In the genomic region with DNA sequence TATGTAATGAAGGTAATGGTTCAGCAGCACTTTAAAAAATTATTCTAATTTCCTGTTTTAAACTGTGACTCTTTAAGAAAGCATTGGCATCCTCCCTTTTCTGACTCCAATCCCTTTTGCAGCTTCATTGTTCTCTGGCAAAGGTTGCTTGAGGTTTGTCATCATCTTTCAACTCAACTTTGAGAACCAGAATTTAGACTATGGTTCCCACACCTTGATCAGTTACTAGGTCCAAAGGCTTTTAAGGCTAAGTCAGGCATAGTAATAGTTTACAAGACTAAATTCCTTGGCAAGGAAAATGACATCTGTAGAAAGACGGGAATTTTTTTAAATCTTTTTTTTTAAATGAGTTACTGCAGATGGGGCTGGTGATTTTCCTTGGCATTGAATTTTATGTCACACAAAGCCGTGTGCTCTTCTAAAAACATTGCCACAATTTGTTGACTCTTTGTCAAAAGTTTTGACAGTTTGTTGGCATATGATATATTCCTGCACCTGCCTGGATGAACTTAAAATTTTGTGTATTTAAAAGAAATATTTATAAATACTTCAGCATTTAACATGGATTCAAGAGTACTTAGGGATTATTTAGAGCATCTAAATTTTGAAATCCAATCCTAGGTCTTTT, we compare ENCODE assay signal across 21 cellular contexts.
DNase-seq lines count a peak whose midpoint lies in the region; ATAC-seq and TF ChIP-seq lines count a peak whose summit lies in the region.
"Had no signal": no experiment of that assay in that cellular context is flagged by ENCODE, and none has a peak within 500 bp of the region (broad histone marks: within the 10 kb centered on the region; RNA-seq: fewer than 3 reads in every experiment).

No MANE protein-coding gene starts in this region.

- H3K36me3 ChIP-seq in GM23248 (ENCODE audit: low read depth), result no peaks in the 10 kb centered on the region; the same call in 1 of the 2 replicates
- no peaks in the 10 kb centered on the region for H3K36me3 ChIP-seq in PC-3 (ENCODE audit: low read depth, low read length)
- no peaks in the 10 kb centered on the region for H3K36me3 ChIP-seq in gastroesophageal sphincter
- no peaks in the 10 kb centered on the region for H3K36me3 ChIP-seq in transverse colon
- H3K36me3 ChIP-seq in psoas muscle (ENCODE audit: insufficient read depth in 1 of 2, low read depth in 1 of 2), result no peaks in the 10 kb centered on the region
- H3K36me3 ChIP-seq: MG63 had no signal

- no peaks in the 10 kb centered on the region for H3K36me3 Mint-ChIP-seq in activated CD4-positive, alpha-beta memory T cell treated with anti-CD3 and anti-CD28 coated beads for 36 hours

- DNase-seq in GM23248 (peak; percentile 45), PC-3 (no peak), transverse colon (no peak), psoas muscle (no peak)
- no peak for DNase-seq in activated CD4-positive, alpha-beta memory T cell treated with anti-CD3 and anti-CD28 coated beads for 36 hours
- DNase-seq: Calu3, DMS79 treated with DMSO at 0.1 percent for 48 hours, H7, Kasumi-1, MG63, NCI-H1694, NCI-H2029 treated with DMSO at 0.1 percent for 48 hours, NCI-H510A, NCI-H69, SHP77 had no signal

- no TSS peak for BruUV-seq in PC-3 (replicated peaks; lab: Mats Ljungman, UMichigan)

- ATAC-seq in PC-3 (no peak), gastroesophageal sphincter (peak; percentile 38), GM18870 (IDR thresholded peaks at IDR 0.05; ENCODE audit: unreplicated experiment) (no peak), psoas muscle (no peak)
- ATAC-seq: HepG2, K562, Panc1 had no signal

- no peak overlapping the region for H2AFZ ChIP-seq in GM23248
- peak overlapping the region; percentile 3; the same call in 1 of the 2 replicates for H2AFZ ChIP-seq in PC-3 (ENCODE audit: low read length)

- CTCF ChIA-PET in PC-3 (lab: Charles Lee), result no interaction called here
- CTCF ChIA-PET in activated CD4-positive, alpha-beta memory T cell treated with anti-CD3 and anti-CD28 coated beads for 36 hours (lab: Charles Lee), result no interaction called here

- no peaks in the 10 kb centered on the region for H4K20me1 ChIP-seq in GM23248 (ENCODE audit: insufficient read depth)
- H4K20me1 ChIP-seq in PC-3 (ENCODE audit: low read length), result no peaks in the 10 kb centered on the region

- no peak for TF ChIP-seq CTCF in PC-3 (conservative IDR thresholded peaks at IDR 0.05; ENCODE audit: low read depth, low read length)
- no peak for TF ChIP-seq CTCF in gastroesophageal sphincter (IDR thresholded peaks at IDR 0.05)
- no peak for TF ChIP-seq CTCF in transverse colon (IDR thresholded peaks at IDR 0.05)
- no peak for TF ChIP-seq CTCF in psoas muscle (IDR thresholded peaks at IDR 0.05)

- H3K4me3 Mint-ChIP-seq in activated CD4-positive, alpha-beta memory T cell treated with anti-CD3 and anti-CD28 coated beads for 36 hours, result no peak overlapping the region

- H3K4me3 ChIP-seq in GM23248 (no peak overlapping the region), PC-3 (ENCODE audit: low read length) (no peak overlapping the region), gastroesophageal sphincter (no peak overlapping the region), transverse colon (no peak overlapping the region), psoas muscle (no peak overlapping the region)
- H3K4me3 ChIP-seq: K562, MG63 had no signal

- peaks cover 2% of the 10 kb centered on the region for H3K27me3 Mint-ChIP-seq in activated CD4-positive, alpha-beta memory T cell treated with anti-CD3 and anti-CD28 coated beads for 36 hours

- H3K27me3 ChIP-seq in GM23248 (replicated peaks; ENCODE audit: insufficient read depth) (no peaks in the 10 kb centered on the region), PC-3 (ENCODE audit: low read length) (no peaks in the 10 kb centered on the region), gastroesophageal sphincter (no peaks in the 10 kb centered on the region), transverse colon (no peaks in the 10 kb centered on the region), psoas muscle (ENCODE audit: insufficient read depth in 3 of 3, low read length in 2 of 3) (no peaks in the 10 kb centered on the region)
- H3K27me3 ChIP-seq: MG63 had no signal

- POLR2A ChIA-PET in PC-3 (lab: Charles Lee; ENCODE audit: unreplicated experiment), result no interaction called here
- POLR2A ChIA-PET in activated CD4-positive, alpha-beta memory T cell treated with anti-CD3 and anti-CD28 coated beads for 36 hours (lab: Charles Lee), result no interaction called here

- WGBS in GM23248 (ENCODE audit: low coverage in 1 of 2, low lambda C conversion rate in 2 of 2, missing lambda C conversion rate in 2 of 2), 2 experiments, result 40 to 57% methylated on average over 2 of the region's 2 CpGs
- 8 to 21% methylated on average over 2 of the region's 2 CpGs for WGBS in gastroesophageal sphincter (ENCODE audit: low coverage in 1 of 2), 2 donors
- WGBS in transverse colon (ENCODE audit: low coverage in 1 of 2), 2 donors, result 22 to 28% methylated on average over 2 of the region's 2 CpGs
- WGBS in psoas muscle, 3 donors, result 19 to 28% (median 20%) methylated on average over 2 of the region's 2 CpGs

- no peak for TF ChIP-seq EP300 in gastroesophageal sphincter (IDR thresholded peaks at IDR 0.05)
- no peak for TF ChIP-seq EP300 in transverse colon (IDR thresholded peaks at IDR 0.05; ENCODE audit: low read depth)

- H3K79me2 ChIP-seq in GM23248 (ENCODE audit: insufficient read depth) (no peaks in the 10 kb centered on the region), PC-3 (ENCODE audit: low read length) (no peaks in the 10 kb centered on the region)

- H3K4me2 ChIP-seq in GM23248 (ENCODE audit: unreplicated experiment) (no peak overlapping the region), PC-3 (ENCODE audit: low read length) (no peak overlapping the region)

- no peaks in the 10 kb centered on the region for H3K4me1 Mint-ChIP-seq in activated CD4-positive, alpha-beta memory T cell treated with anti-CD3 and anti-CD28 coated beads for 36 hours (ENCODE audit: low read depth)

- H3K27ac ChIP-seq in GM23248 (no peak overlapping the region), PC-3 (ENCODE audit: low read length) (no peak overlapping the region), gastroesophageal sphincter (peak overlapping the region in 2 of 4 donors; percentile 44 to 48), transverse colon (peak overlapping the region; percentile 2 to 86 (median 77)), psoas muscle (no peak overlapping the region)
- H3K27ac ChIP-seq: RWPE1 had no signal

- peaks cover 32% of the 10 kb centered on the region for H3K4me1 ChIP-seq in GM23248 (ENCODE audit: insufficient read depth)
- H3K4me1 ChIP-seq in PC-3 (ENCODE audit: insufficient read depth, low read length), result peaks cover 35% of the 10 kb centered on the region
- peaks cover 0 to 38% (median 3%) of the 10 kb centered on the region in 3 donors for H3K4me1 ChIP-seq in gastroesophageal sphincter
- H3K4me1 ChIP-seq in transverse colon, result peaks cover 0 to 4% (median 0%) of the 10 kb centered on the region in 4 donors
- no peaks in the 10 kb centered on the region for H3K4me1 ChIP-seq in psoas muscle

- intact Hi-C loops in PC-3 (cut with micrococcal nuclease) (no loop called here), transverse colon (cut with DNase I; ENCODE audit: low total_unique reads) (loop anchor here (10.0 kb wide), 1 partner anchor 451 kb away; a partner anchor contains a TSS), psoas muscle (cut with DNase I) (no loop called here)
- intact Hi-C loops in activated CD4-positive, alpha-beta memory T cell treated with anti-CD3 and anti-CD28 coated beads for 36 hours (cut with micrococcal nuclease), result no loop called here

- in situ Hi-C loops in GM23248 (cut with MboI) (no loop called here), transverse colon (cut with MboI; ENCODE audit: low pct_ligation_motif_present in 1 of 4, low pct_unique_long_range_greater_than_20kb in 1 of 4, low sequenced_read_pairs in 3 of 4) (loop anchor here in 1 of 4 donors (25.0 kb wide), 1 partner anchor 449 kb away; a partner anchor contains a TSS)

- H3K9me3 ChIP-seq in GM23248 (ENCODE audit: low read depth), result no peaks in the 10 kb centered on the region
- peaks cover 6% of the 10 kb centered on the region; the same call in 1 of the 2 replicates for H3K9me3 ChIP-seq in PC-3 (ENCODE audit: low read length)
- H3K9me3 ChIP-seq in gastroesophageal sphincter, result no peaks in the 10 kb centered on the region
- no peaks in the 10 kb centered on the region for H3K9me3 ChIP-seq in transverse colon
- peaks cover 4% of the 10 kb centered on the region for H3K9me3 ChIP-seq in psoas muscle

- H3K9me2 ChIP-seq in GM23248 (ENCODE audit: insufficient read depth) (no peaks in the 10 kb centered on the region), PC-3 (replicated peaks; ENCODE audit: low read length) (no peaks in the 10 kb centered on the region)

- no peak overlapping the region for H3K27ac Mint-ChIP-seq in activated CD4-positive, alpha-beta memory T cell treated with anti-CD3 and anti-CD28 coated beads for 36 hours

- no peak overlapping the region for H3K9ac ChIP-seq in GM23248
- no peak overlapping the region for H3K9ac ChIP-seq in PC-3 (ENCODE audit: low read length)

- H3F3A ChIP-seq in GM23248 (ENCODE audit: insufficient read depth), result peaks cover 16% of the 10 kb centered on the region
- H3F3A ChIP-seq in PC-3 (ENCODE audit: low read length, unreplicated experiment), result peaks cover 8% of the 10 kb centered on the region

- peaks cover 7% of the 10 kb centered on the region for H3K9me3 Mint-ChIP-seq in activated CD4-positive, alpha-beta memory T cell treated with anti-CD3 and anti-CD28 coated beads for 36 hours

- no peak for TF ChIP-seq POLR2A in gastroesophageal sphincter (IDR thresholded peaks at IDR 0.05)
- TF ChIP-seq POLR2A in transverse colon (IDR thresholded peaks at IDR 0.05), result no peak

Comparison
In these comparisons a context has a peak if more than half of its experiments do, and no peak if none do; other contexts are left out.
1. H3K27ac ChIP-seq: peak in transverse colon (4 of 4); none in GM23248 (single experiment), PC-3 (single experiment) and psoas muscle (single experiment).